5 cellular contexts compared by ENCODE assay signal in genomic region chr3:46427413-46427812, GRCh38. TPM values are rescaled to one million over a fixed set of nuclear protein-coding genes. Genes with fewer than 3 reads are reported as not detected.
"Had no signal": no experiment of that assay in that cellular context is flagged by ENCODE, and none has a peak within 500 bp of the region (broad histone marks: within the 10 kb centered on the region; RNA-seq: fewer than 3 reads in every experiment).

No MANE protein-coding gene starts in this region.

RNA-seq across cellular contexts. Expression of gene CCRL2, which starts 20.4 kb away (rescaled TPM):
- total RNA-seq: renal cortical epithelial cell had no signal

RNA-seq across cellular contexts. Expression of gene LTF, which starts 37.3 kb away (rescaled TPM):
- total RNA-seq: activated CD4-positive, alpha-beta T cell treated with anti-CD3 and anti-CD28 coated beads, Interleukin-2, amount 10 ng/mL, durations not matched to agents 24 days and 14 days; activated naive CD4-positive, alpha-beta T cell treated with anti-CD3 and anti-CD28 coated beads, Interleukin-2, amount 50 U/mL, for 72 hours; activated T-cell treated with anti-CD3 and anti-CD28 coated beads, Interleukin-2, amount 50 U/mL, for 72 hours had no signal

RNA-seq across cellular contexts. Expression of gene CCR5, which starts 56.7 kb away (rescaled TPM):
- total RNA-seq: myocyte, renal cortical epithelial cell had no signal
